In the genomic region with DNA sequence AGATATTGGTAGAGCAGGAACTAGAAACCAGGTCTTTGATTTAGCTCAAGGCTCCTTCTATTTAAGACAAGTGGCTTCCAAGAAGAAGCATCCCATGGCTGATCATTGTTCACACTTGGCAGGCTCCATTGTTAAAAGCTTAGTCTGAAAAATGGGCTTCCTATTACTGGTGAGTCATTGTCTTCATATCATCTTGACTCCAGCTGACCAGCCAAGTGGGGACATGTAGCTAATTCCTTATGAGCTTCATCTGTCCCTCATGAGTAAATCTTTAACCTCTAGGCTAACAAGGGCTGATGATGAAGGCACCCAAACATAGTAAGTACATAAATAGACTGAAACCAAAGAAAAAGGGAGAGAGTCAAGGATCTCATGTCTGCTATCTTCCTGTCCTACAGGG, we compare ENCODE assay signal across 33 cellular contexts.
"Had no signal": no experiment of that assay in that cellular context is flagged by ENCODE, and none has a peak within 500 bp of the region (broad histone marks: within the 10 kb centered on the region; RNA-seq: fewer than 3 reads in every experiment).

No MANE protein-coding gene starts in this region.

- H3K9me3 ChIP-seq: breast epithelium, heart left ventricle, left ventricle myocardium inferior, ovary, thoracic aorta had no signal

- H3K36me3 Mint-ChIP-seq: activated CD4-positive, alpha-beta memory T cell treated with anti-CD3 and anti-CD28 coated beads for 36 hours; stimulated activated effector memory CD8-positive, alpha-beta T cell treated with anti-CD3 and anti-CD28 coated beads, Interleukin-12 subunit alpha, Interleukin-12 subunit beta, amount 100 ng/mL, for 72 hours had no signal

- FAIRE-seq: endometrium, small intestine, urothelium cell line had no signal

- H3K4me3 Mint-ChIP-seq: activated CD4-positive, alpha-beta memory T cell treated with anti-CD3 and anti-CD28 coated beads for 36 hours; activated CD4-positive, alpha-beta T cell treated with anti-CD3 and anti-CD28 coated beads, Interleukin-2, amount 10 ng/mL, durations not matched to agents 24 days and 14 days; activated T-cell treated with anti-CD3 and anti-CD28 coated beads, Interleukin-2, amount 50 U/mL, for 4 hours; activated T-helper 17 cell treated with anti-CD3 and anti-CD28 coated beads, Interleukin-2, amount 50 U/mL, for 72 hours; central memory CD8-positive, alpha-beta T cell; dendritic cell treated with granulocyte-macrophage colony-stimulating factor and Interleukin-4, amounts not matched to agents 40 ng/mL and 50 ng/mL, for 4 days; naive thymus-derived CD4-positive, alpha-beta T cell; stimulated activated effector memory CD8-positive, alpha-beta T cell treated with anti-CD3 and anti-CD28 coated beads, Interleukin-12 subunit alpha, Interleukin-12 subunit beta, amount 100 ng/mL, for 72 hours; stimulated activated naive CD8-positive, alpha-beta T cell treated with anti-CD3 and anti-CD28 coated beads, Interleukin-15, Interleukin-2, amounts not matched to agents 100 ng/mL and 50 ng/mL, for 24 hours; T-helper 1 cell treated with Interleukin-12 subunit alpha and Interleukin-12 subunit beta and Interleukin-4 antibody, amounts not matched to agents 30 μg/mL and 1 μg/mL, for 36 hours had no signal

- H3K4me1 ChIP-seq: breast epithelium, heart left ventricle, left ventricle myocardium inferior had no signal

- H3K27me3 ChIP-seq: breast epithelium, heart left ventricle, ovary had no signal

- H3K36me3 ChIP-seq: breast epithelium, heart left ventricle, left ventricle myocardium inferior, ovary, thoracic aorta had no signal

- DNase-seq: activated CD4-positive, alpha-beta memory T cell treated with anti-CD3 and anti-CD28 coated beads for 36 hours; activated CD4-positive, alpha-beta T cell treated with anti-CD3 and anti-CD28 coated beads, Interleukin-2, amount 10 ng/mL, durations not matched to agents 24 days and 14 days; activated CD4-positive, CD25-positive, alpha-beta regulatory T cell treated with anti-CD3 and anti-CD28 coated beads, Interleukin-2, amount 50 U/mL, for 72 hours; activated CD8-positive, alpha-beta memory T cell treated with anti-CD3 and anti-CD28 coated beads, Interleukin-2, amount 50 U/mL, for 48 hours; activated gamma-delta T cell treated with Interleukin-2 at 50 U/mL for 16 hours; activated naive CD4-positive, alpha-beta T cell treated with anti-CD3 and anti-CD28 coated beads, Interleukin-2, amount 50 U/mL, for 16 hours; activated T-cell treated with anti-CD3 and anti-CD28 coated beads, Interleukin-2, amount 50 U/mL, for 4 hours; amniotic stem cell; effector CD4-positive, alpha-beta T cell; erythroblast; heart left ventricle; hypothalamus; left ventricle myocardium inferior; naive thymus-derived CD4-positive, alpha-beta T cell; ovary; retina; small intestine; stimulated activated CD4-positive, alpha-beta T cell treated with anti-CD3 and anti-CD28 coated beads, Interleukin-4, amount 100 ng/mL, for 24 hours; T1000; trophoblast cell had no signal

- H3K27ac ChIP-seq: breast epithelium, heart left ventricle, left ventricle myocardium inferior, ovary, thoracic aorta had no signal

- H3K9me3 Mint-ChIP-seq: activated T-helper 17 cell treated with anti-CD3 and anti-CD28 coated beads, Interleukin-2, amount 50 U/mL, for 72 hours; stimulated activated effector memory CD8-positive, alpha-beta T cell treated with anti-CD3 and anti-CD28 coated beads, Interleukin-12 subunit alpha, Interleukin-12 subunit beta, amount 100 ng/mL, for 72 hours had no signal

- H3K4me1 Mint-ChIP-seq: activated CD4-positive, alpha-beta T cell treated with anti-CD3 and anti-CD28 coated beads, Interleukin-2, amount 10 ng/mL, durations not matched to agents 24 days and 14 days; activated T-helper 17 cell treated with anti-CD3 and anti-CD28 coated beads, Interleukin-2, amount 50 U/mL, for 72 hours; central memory CD8-positive, alpha-beta T cell; stimulated activated effector memory CD8-positive, alpha-beta T cell treated with anti-CD3 and anti-CD28 coated beads, Interleukin-12 subunit alpha, Interleukin-12 subunit beta, amount 100 ng/mL, for 72 hours had no signal

- H3K27me3 Mint-ChIP-seq: activated CD4-positive, alpha-beta memory T cell treated with anti-CD3 and anti-CD28 coated beads for 36 hours; activated CD4-positive, alpha-beta T cell treated with anti-CD3 and anti-CD28 coated beads, Interleukin-2, amount 10 ng/mL, durations not matched to agents 24 days and 14 days; activated T-helper 17 cell treated with anti-CD3 and anti-CD28 coated beads, Interleukin-2, amount 50 U/mL, for 72 hours; central memory CD8-positive, alpha-beta T cell; stimulated activated naive CD8-positive, alpha-beta T cell treated with anti-CD3 and anti-CD28 coated beads, Interleukin-15, Interleukin-2, amounts not matched to agents 100 ng/mL and 50 ng/mL, for 24 hours had no signal

- H3K27ac Mint-ChIP-seq: activated CD4-positive, alpha-beta memory T cell treated with anti-CD3 and anti-CD28 coated beads for 36 hours; activated CD4-positive, alpha-beta T cell treated with anti-CD3 and anti-CD28 coated beads, Interleukin-2, amount 10 ng/mL, durations not matched to agents 24 days and 14 days; activated T-helper 17 cell treated with anti-CD3 and anti-CD28 coated beads, Interleukin-2, amount 50 U/mL, for 72 hours; dendritic cell treated with granulocyte-macrophage colony-stimulating factor and Interleukin-4, amounts not matched to agents 40 ng/mL and 50 ng/mL, for 4 days; naive thymus-derived CD4-positive, alpha-beta T cell; progenitor cell of endocrine pancreas; stimulated activated effector memory CD8-positive, alpha-beta T cell treated with anti-CD3 and anti-CD28 coated beads, Interleukin-12 subunit alpha, Interleukin-12 subunit beta, amount 100 ng/mL, for 72 hours; stimulated activated naive CD8-positive, alpha-beta T cell treated with anti-CD3 and anti-CD28 coated beads, Interleukin-15, Interleukin-2, amounts not matched to agents 100 ng/mL and 50 ng/mL, for 24 hours; T-helper 1 cell treated with Interleukin-12 subunit alpha and Interleukin-12 subunit beta and Interleukin-4 antibody, amounts not matched to agents 30 μg/mL and 1 μg/mL, for 36 hours had no signal

- ATAC-seq: activated T-cell treated with anti-CD3 and anti-CD28 coated beads, Interleukin-2, amount 50 U/mL, for 4 hours; activated T-helper 17 cell treated with anti-CD3 and anti-CD28 coated beads, Interleukin-2, amount 50 U/mL, for 72 hours; heart left ventricle; naive thymus-derived CD4-positive, alpha-beta T cell; sciatic nerve; stimulated activated effector memory CD8-positive, alpha-beta T cell treated with anti-CD3 and anti-CD28 coated beads, Interleukin-12 subunit alpha, Interleukin-12 subunit beta, amount 100 ng/mL, for 72 hours had no signal

- H3K4me3 ChIP-seq: breast epithelium, heart left ventricle, left ventricle myocardium inferior, lung, ovary, thoracic aorta had no signal
